In the genomic region with DNA sequence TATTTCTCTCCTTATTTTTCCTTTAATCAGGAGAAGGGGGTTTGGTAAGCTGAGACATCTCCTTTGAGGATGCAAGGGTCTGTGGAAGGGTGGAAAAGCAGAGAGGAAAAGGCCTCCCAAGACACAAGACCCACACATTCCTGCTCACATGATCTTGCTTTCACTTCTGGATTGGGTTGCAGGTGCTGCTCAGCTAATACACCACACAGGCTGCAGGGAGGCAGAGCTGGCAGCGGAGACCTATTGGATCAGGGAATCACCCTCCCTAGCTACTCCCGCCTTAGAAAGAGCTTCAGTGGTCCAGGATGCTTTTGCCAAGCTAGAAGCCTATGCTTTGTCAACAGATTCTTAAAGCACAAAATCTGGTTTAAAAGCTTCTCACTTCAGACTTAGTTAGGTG, we compare ENCODE assay signal across 33 cellular contexts.
"Had no signal": no experiment of that assay in that cellular context is flagged by ENCODE, and none has a peak within 500 bp of the region (broad histone marks: within the 10 kb centered on the region; RNA-seq: fewer than 3 reads in every experiment).

No MANE protein-coding gene starts in this region.

- H3K4me1 Mint-ChIP-seq: activated CD4-positive, alpha-beta memory T cell treated with anti-CD3 and anti-CD28 coated beads, Interleukin-2, amount 10 ng/mL, durations not matched to agents 7 days and 5 days; activated CD4-positive, alpha-beta T cell treated with anti-CD3 and anti-CD28 coated beads, Interleukin-2, amount 10 ng/mL, durations not matched to agents 7 days and 5 days; activated naive CD4-positive, alpha-beta T cell treated with anti-CD3 and anti-CD28 coated beads, Interleukin-2, amount 10 ng/mL, durations not matched to agents 7 days and 5 days; activated naive CD8-positive, alpha-beta T cell treated with anti-CD3 and anti-CD28 coated beads, Interleukin-2, amount 10 ng/mL, durations not matched to agents 7 days and 5 days; brain; central memory CD8-positive, alpha-beta T cell had no signal

- H3K9me3 ChIP-seq: ascending aorta, breast epithelium, esophagus muscularis mucosa, gastrocnemius medialis, heart left ventricle had no signal

- H3K9me3 Mint-ChIP-seq: activated CD4-positive, alpha-beta memory T cell treated with anti-CD3 and anti-CD28 coated beads, Interleukin-2, amount 10 ng/mL, durations not matched to agents 7 days and 5 days; activated CD4-positive, alpha-beta T cell treated with anti-CD3 and anti-CD28 coated beads, Interleukin-2, amount 10 ng/mL, durations not matched to agents 7 days and 5 days; activated naive CD4-positive, alpha-beta T cell treated with anti-CD3 and anti-CD28 coated beads, Interleukin-2, amount 10 ng/mL, durations not matched to agents 7 days and 5 days; activated naive CD4-positive, alpha-beta T cell treated with anti-CD3 and anti-CD28 coated beads, Interleukin-2, amount 50 U/mL, for 72 hours; activated naive CD8-positive, alpha-beta T cell treated with anti-CD3 and anti-CD28 coated beads, Interleukin-2, amount 10 ng/mL, durations not matched to agents 7 days and 5 days; activated T-cell treated with anti-CD3 and anti-CD28 coated beads, Interleukin-2, amount 50 U/mL, for 24 hours; activated T-cell treated with anti-CD3 and anti-CD28 coated beads, Interleukin-2, amount 50 U/mL, for 72 hours; brain; central memory CD8-positive, alpha-beta T cell; dendritic cell treated with granulocyte-macrophage colony-stimulating factor and Interleukin-4, amounts not matched to agents 40 ng/mL and 50 ng/mL, for 4 days; effector memory CD8-positive, alpha-beta T cell; T-helper 2 cell treated with Interferon-gamma antibody and Interleukin-4, amounts not matched to agents 5 μg/mL and 100 μg/mL, for 36 hours had no signal

- H3K36me3 Mint-ChIP-seq: activated naive CD4-positive, alpha-beta T cell treated with anti-CD3 and anti-CD28 coated beads, Interleukin-2, amount 10 ng/mL, durations not matched to agents 7 days and 5 days; activated naive CD4-positive, alpha-beta T cell treated with anti-CD3 and anti-CD28 coated beads, Interleukin-2, amount 50 U/mL, for 72 hours; activated naive CD8-positive, alpha-beta T cell treated with anti-CD3 and anti-CD28 coated beads, Interleukin-2, amount 10 ng/mL, durations not matched to agents 7 days and 5 days; brain had no signal

- H3K4me1 ChIP-seq: ascending aorta, breast epithelium, esophagus muscularis mucosa, foreskin keratinocyte, heart left ventricle had no signal

- H3K36me3 ChIP-seq: ascending aorta, breast epithelium, cardiac muscle cell, esophagus muscularis mucosa, gastrocnemius medialis, heart left ventricle had no signal

- H3K27ac Mint-ChIP-seq: activated CD4-positive, alpha-beta memory T cell treated with anti-CD3 and anti-CD28 coated beads, Interleukin-2, amount 10 ng/mL, durations not matched to agents 7 days and 5 days; activated CD4-positive, alpha-beta T cell treated with anti-CD3 and anti-CD28 coated beads, Interleukin-2, amount 10 ng/mL, durations not matched to agents 7 days and 5 days; activated naive CD4-positive, alpha-beta T cell treated with anti-CD3 and anti-CD28 coated beads, Interleukin-2, amount 10 ng/mL, durations not matched to agents 7 days and 5 days; activated naive CD4-positive, alpha-beta T cell treated with anti-CD3 and anti-CD28 coated beads, Interleukin-2, amount 50 U/mL, for 72 hours; activated naive CD8-positive, alpha-beta T cell treated with anti-CD3 and anti-CD28 coated beads, Interleukin-2, amount 10 ng/mL, durations not matched to agents 7 days and 5 days; activated T-cell treated with anti-CD3 and anti-CD28 coated beads, Interleukin-2, amount 50 U/mL, for 24 hours; activated T-cell treated with anti-CD3 and anti-CD28 coated beads, Interleukin-2, amount 50 U/mL, for 72 hours; brain; dendritic cell treated with granulocyte-macrophage colony-stimulating factor and Interleukin-4, amounts not matched to agents 40 ng/mL and 50 ng/mL, for 4 days; effector memory CD8-positive, alpha-beta T cell; T-helper 17 cell; T-helper 2 cell treated with Interferon-gamma antibody and Interleukin-4, amounts not matched to agents 5 μg/mL and 100 μg/mL, for 36 hours had no signal

- DNase-seq: activated CD4-positive, alpha-beta memory T cell treated with anti-CD3 and anti-CD28 coated beads, Interleukin-2, amount 10 ng/mL, durations not matched to agents 7 days and 5 days; activated CD4-positive, alpha-beta T cell treated with anti-CD3 and anti-CD28 coated beads for 1 hour; activated CD4-positive, alpha-beta T cell treated with anti-CD3 and anti-CD28 coated beads for 4 hours; activated CD4-positive, alpha-beta T cell treated with anti-CD3 and anti-CD28 coated beads, Interleukin-2, amount 10 ng/mL, durations not matched to agents 7 days and 5 days; activated CD4-positive, alpha-beta T cell treated with anti-CD3 and anti-CD28 coated beads, Interleukin-2, amount 50 U/mL, for 4 hours; activated CD8-positive, alpha-beta memory T cell treated with anti-CD3 and anti-CD28 coated beads, Interleukin-2, amount 50 U/mL, for 48 hours; activated gamma-delta T cell; activated naive CD4-positive, alpha-beta T cell; activated naive CD4-positive, alpha-beta T cell treated with anti-CD3 and anti-CD28 coated beads, Interleukin-2, amount 10 ng/mL, durations not matched to agents 7 days and 5 days; activated naive CD8-positive, alpha-beta T cell treated with anti-CD3 and anti-CD28 coated beads, Interleukin-2, amount 10 ng/mL, durations not matched to agents 7 days and 5 days; activated T-cell treated with anti-CD3 and anti-CD28 coated beads for 4 hours; activated T-cell treated with anti-CD3 and anti-CD28 coated beads, Interleukin-2, amount 50 U/mL, for 24 hours; activated T-cell treated with anti-CD3 and anti-CD28 coated beads, Interleukin-2, amount 50 U/mL, for 72 hours; effector CD4-positive, alpha-beta T cell; effector memory CD8-positive, alpha-beta T cell; erythroblast; foreskin keratinocyte; gastrocnemius medialis; glutamatergic neuron; heart left ventricle; T-helper 1 cell; T-helper 17 cell; T1000 had no signal

- H3K4me3 Mint-ChIP-seq: activated CD4-positive, alpha-beta memory T cell treated with anti-CD3 and anti-CD28 coated beads, Interleukin-2, amount 10 ng/mL, durations not matched to agents 7 days and 5 days; activated CD4-positive, alpha-beta T cell treated with anti-CD3 and anti-CD28 coated beads, Interleukin-2, amount 10 ng/mL, durations not matched to agents 7 days and 5 days; activated naive CD4-positive, alpha-beta T cell treated with anti-CD3 and anti-CD28 coated beads, Interleukin-2, amount 10 ng/mL, durations not matched to agents 7 days and 5 days; activated naive CD8-positive, alpha-beta T cell treated with anti-CD3 and anti-CD28 coated beads, Interleukin-2, amount 10 ng/mL, durations not matched to agents 7 days and 5 days; activated T-cell treated with anti-CD3 and anti-CD28 coated beads, Interleukin-2, amount 50 U/mL, for 24 hours; activated T-cell treated with anti-CD3 and anti-CD28 coated beads, Interleukin-2, amount 50 U/mL, for 72 hours; brain; central memory CD8-positive, alpha-beta T cell; dendritic cell treated with granulocyte-macrophage colony-stimulating factor and Interleukin-4, amounts not matched to agents 40 ng/mL and 50 ng/mL, for 4 days; effector memory CD8-positive, alpha-beta T cell; T-helper 17 cell; T-helper 2 cell treated with Interferon-gamma antibody and Interleukin-4, amounts not matched to agents 5 μg/mL and 100 μg/mL, for 36 hours had no signal

- ATAC-seq: activated naive CD4-positive, alpha-beta T cell treated with anti-CD3 and anti-CD28 coated beads, Interleukin-2, amount 50 U/mL, for 72 hours; activated T-cell treated with anti-CD3 and anti-CD28 coated beads, Interleukin-2, amount 50 U/mL, for 72 hours; effector memory CD8-positive, alpha-beta T cell; foreskin keratinocyte; gastrocnemius medialis; heart left ventricle; T-helper 17 cell had no signal

- H3K27ac ChIP-seq: ascending aorta, breast epithelium, cardiac muscle cell, coronary artery, esophagus muscularis mucosa, foreskin keratinocyte, gastrocnemius medialis, heart left ventricle had no signal

- H3K4me3 ChIP-seq: ascending aorta, breast epithelium, cardiac muscle cell, coronary artery, esophagus muscularis mucosa, gastrocnemius medialis, heart left ventricle had no signal

- H3K27me3 ChIP-seq: ascending aorta, breast epithelium, cardiac muscle cell, esophagus muscularis mucosa, foreskin keratinocyte, gastrocnemius medialis, heart left ventricle had no signal
